11 cellular contexts compared by ENCODE assay signal in genomic region chr1:237921290-237921689, GRCh38. TPM values are rescaled to one million over a fixed set of nuclear protein-coding genes. Genes with fewer than 3 reads are reported as not detected.
"Had no signal": no experiment of that assay in that cellular context is flagged by ENCODE, and none has a peak within 500 bp of the region (broad histone marks: within the 10 kb centered on the region; RNA-seq: fewer than 3 reads in every experiment).

No MANE protein-coding gene starts in this region.

- H3K9me3 ChIP-seq: HAP-1 had no signal

- H3K4me3 ChIP-seq: GM23248, HAP-1 had no signal

- H3K4me3 Mint-ChIP-seq: HFFc6, IgD-negative memory B cell had no signal

- H3K36me3 ChIP-seq: HAP-1 had no signal

- H3K4me1 Mint-ChIP-seq: IgD-negative memory B cell had no signal

- DNase-seq: GM23248, GOT3, H7, HFFc6 had no signal

- ATAC-seq: HCT116, HepG2 had no signal

- H3K27ac Mint-ChIP-seq: HFFc6, IgD-negative memory B cell had no signal

- H3K27ac ChIP-seq: GM23248, HL-60 had no signal

- H3K36me3 Mint-ChIP-seq: IgD-negative memory B cell had no signal

- H3K27me3 Mint-ChIP-seq: IgD-negative memory B cell had no signal

- H3K4me1 ChIP-seq: HAP-1 had no signal

RNA-seq across cellular contexts. Expression of gene ZP4, which starts 30.6 kb away (rescaled TPM):
- total RNA-seq: GM23248, H4, H7, HepG2, HFFc6, HT1080 had no signal
- polyA plus RNA-seq: GM23248, HepG2, IgD-negative memory B cell had no signal
